Comparison of ENCODE assay signal across 8 cellular contexts in the genomic region with DNA sequence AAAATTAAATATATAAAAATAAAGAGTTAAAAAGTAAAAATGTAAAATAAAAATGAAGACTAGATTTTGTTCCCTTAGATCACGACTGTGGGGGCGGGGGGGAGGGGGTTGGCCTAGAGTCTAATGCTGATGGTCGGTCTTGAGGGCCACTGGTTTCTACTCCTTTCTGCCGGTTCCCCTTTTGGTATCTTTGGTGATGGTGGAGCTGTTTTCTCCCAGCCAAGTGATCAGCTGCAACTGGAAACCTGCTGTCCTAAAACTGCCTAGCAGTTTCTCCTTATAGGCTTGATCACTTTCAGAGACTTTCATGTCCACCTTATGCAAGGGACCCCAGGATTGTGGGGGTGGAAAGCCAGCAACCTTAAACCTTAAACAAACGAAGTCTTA. TPM values are rescaled to one million over a fixed set of nuclear protein-coding genes. Genes with fewer than 3 reads are reported as not detected.
DNase-seq lines count a peak whose midpoint lies in the region; TF ChIP-seq lines count a peak whose summit lies in the region.

No MANE protein-coding gene starts in this region.

- H3K36me3 ChIP-seq in DOHH2 (ENCODE audit: control insufficient read depth, low read length) = peaks cover 36% of the 10 kb centered on the region
- peaks cover 10% of the 10 kb centered on the region for H3K36me3 ChIP-seq in thymus (ENCODE audit: control insufficient read depth, insufficient read depth)

- intact Hi-C loops in activated CD4-positive, alpha-beta memory T cell treated with anti-CD3 and anti-CD28 coated beads for 36 hours (cut with micrococcal nuclease) = no loop called here

- H3K36me3 Mint-ChIP-seq in activated CD4-positive, alpha-beta memory T cell treated with anti-CD3 and anti-CD28 coated beads for 36 hours = peaks cover 27% of the 10 kb centered on the region

- CTCF ChIA-PET in activated CD4-positive, alpha-beta memory T cell treated with anti-CD3 and anti-CD28 coated beads for 36 hours (lab: Charles Lee) = no interaction called here

- H3K27ac ChIP-seq in DOHH2 (ENCODE audit: low read depth, low read length) (no peak overlapping the region), thymus (ENCODE audit: low read depth) (no peak overlapping the region)

- H3K79me2 ChIP-seq in DOHH2 (ENCODE audit: control insufficient read depth, low read length) = peaks cover 81% of the 10 kb centered on the region

- WGBS in thymus = 20% methylated on average over 5 of the region's 5 CpGs

- peak overlapping the region; percentile 94 for H3K4me2 ChIP-seq in DOHH2 (ENCODE audit: low read length)

- DNase-seq in HuH-7.5 (ENCODE audit: low spot score) = peak; percentile 18
- no peak for DNase-seq in activated CD4-positive, alpha-beta memory T cell treated with anti-CD3 and anti-CD28 coated beads for 36 hours
- no peak for DNase-seq in activated CD4-positive, alpha-beta T cell treated with anti-CD3 and anti-CD28 coated beads, Interleukin-2, amount 50 U/mL, for 1 hour
- DNase-seq in activated gamma-delta T cell (lab: John Stamatoyannopoulos, UW) = no peak
- no peak for DNase-seq in GDM1 (lab: John Stamatoyannopoulos, UW)

- no peak overlapping the region for H3K27ac Mint-ChIP-seq in activated CD4-positive, alpha-beta memory T cell treated with anti-CD3 and anti-CD28 coated beads for 36 hours

- H4K20me1 ChIP-seq in DOHH2 (ENCODE audit: control insufficient read depth, insufficient read depth, low read depth, low read length) = peaks cover 19% of the 10 kb centered on the region; the same call in 1 of the 2 replicates

- H3K4me1 ChIP-seq in DOHH2 (ENCODE audit: control insufficient read depth, low read length) = peaks cover 37% of the 10 kb centered on the region
- H3K4me1 ChIP-seq in thymus (ENCODE audit: control insufficient read depth, insufficient read depth, low read length) = peaks cover 11% of the 10 kb centered on the region

- no peaks in the 10 kb centered on the region for H3K9me2 ChIP-seq in DOHH2 (replicated peaks; ENCODE audit: control insufficient read depth, low read length)

- no peaks in the 10 kb centered on the region for H3F3A ChIP-seq in DOHH2 (ENCODE audit: control insufficient read depth, insufficient read depth)

- H3K4me3 ChIP-seq in DOHH2 (ENCODE audit: low read length) (peak overlapping the region; percentile 97), iPS-11a (ENCODE audit: low read depth, low read length) (peak overlapping the region; percentile 77), thymus (ENCODE audit: low read length) (peak overlapping the region; percentile 86)

- H3K9me3 ChIP-seq in DOHH2 (ENCODE audit: control insufficient read depth, insufficient read depth, low read length) = no peaks in the 10 kb centered on the region
- no peaks in the 10 kb centered on the region for H3K9me3 ChIP-seq in thymus (ENCODE audit: control insufficient read depth)

- no peaks in the 10 kb centered on the region for H3K9me3 Mint-ChIP-seq in activated CD4-positive, alpha-beta memory T cell treated with anti-CD3 and anti-CD28 coated beads for 36 hours

- POLR2A ChIA-PET in activated CD4-positive, alpha-beta memory T cell treated with anti-CD3 and anti-CD28 coated beads for 36 hours (lab: Charles Lee) = no interaction called here

- H3K27me3 Mint-ChIP-seq in activated CD4-positive, alpha-beta memory T cell treated with anti-CD3 and anti-CD28 coated beads for 36 hours = no peaks in the 10 kb centered on the region

- no peak for TF ChIP-seq CTCF in DOHH2 (IDR thresholded peaks at IDR 0.05; ENCODE audit: low read depth, low read length, poor library complexity, severe bottlenecking)

- peaks cover 35% of the 10 kb centered on the region for H3K4me1 Mint-ChIP-seq in activated CD4-positive, alpha-beta memory T cell treated with anti-CD3 and anti-CD28 coated beads for 36 hours (ENCODE audit: low read depth)

- H3K27me3 ChIP-seq in DOHH2 (ENCODE audit: control insufficient read depth, low read length) = no peaks in the 10 kb centered on the region
- H3K27me3 ChIP-seq in thymus (ENCODE audit: control insufficient read depth, insufficient read depth) = no peaks in the 10 kb centered on the region

- H3K4me3 Mint-ChIP-seq in activated CD4-positive, alpha-beta memory T cell treated with anti-CD3 and anti-CD28 coated beads for 36 hours = peak overlapping the region; percentile 97

RNA-seq across cellular contexts. Expression of gene SRD5A1, which starts 1.1 kb away (rescaled TPM):
- total RNA-seq in activated CD4-positive, alpha-beta memory T cell treated with anti-CD3 and anti-CD28 coated beads for 36 hours = 10 to 100 TPM in 1 of 2 experiments, 1 to 10 TPM in 1; 9.5 to 11.0 TPM
- 10.2 TPM for polyA plus RNA-seq in thymus

RNA-seq across cellular contexts. Expression of gene NSUN2, which starts 1.5 kb away (rescaled TPM):
- total RNA-seq in activated CD4-positive, alpha-beta memory T cell treated with anti-CD3 and anti-CD28 coated beads for 36 hours = 10 to 100 TPM; 78.5 to 86.7 TPM
- 68.1 TPM for polyA plus RNA-seq in thymus
